In genomic region chr3:184229424-184230080, GRCh38 we compare ENCODE assay signal across 8 cellular contexts. TPM values are rescaled to one million over a fixed set of nuclear protein-coding genes. Genes with fewer than 3 reads are reported as not detected.
DNase-seq lines count a peak whose midpoint lies in the region; ATAC-seq and TF ChIP-seq lines count a peak whose summit lies in the region.

TSS of gene VWA5B2 (plus strand) at chr3:184229585. CDS start at chr3:184230529, 944 bp downstream.

- H3K79me2 ChIP-seq in SK-N-SH (ENCODE audit: insufficient read depth) (no peaks in the 10 kb centered on the region), hepatocyte (no peaks in the 10 kb centered on the region)

- H3K36me3 Mint-ChIP-seq in activated naive CD8-positive, alpha-beta T cell treated with anti-CD3 and anti-CD28 coated beads, Interleukin-2, amount 10 ng/mL, durations not matched to agents 7 days and 5 days, result no peaks in the 10 kb centered on the region

- H3K27ac ChIP-seq in SK-N-SH (ENCODE audit: low read depth in 2 of 2, low read length in 1 of 2) (no peak within 1 kb of the TSS), hepatocyte (no peak within 1 kb of the TSS), sigmoid colon (no peak within 1 kb of the TSS)

- H3K27me3 ChIP-seq in SK-N-SH (ENCODE audit: insufficient read depth) (peaks cover 27% of the 10 kb centered on the region), hepatocyte (peaks cover 62% of the 10 kb centered on the region), sigmoid colon (peaks cover 33 to 88% (median 57%) of the 10 kb centered on the region in 3 donors)

- TF ChIP-seq POLR2A in sigmoid colon (IDR thresholded peaks at IDR 0.05), result no peak

- H3F3A ChIP-seq in SK-N-SH (replicated peaks; ENCODE audit: insufficient read depth), result no peaks in the 10 kb centered on the region

- DNase-seq in DMS114 treated with DMSO at 0.1 percent for 48 hours (lab: John Stamatoyannopoulos, UW; ENCODE audit: unreplicated experiment) (peak; percentile 37), LNCaP clone FGC (ENCODE audit: low read depth) (no peak), SK-N-SH (peak; percentile 99), hepatocyte (ENCODE audit: low spot score) (peak; percentile 89), sigmoid colon (no peak)
- DNase-seq in activated naive CD8-positive, alpha-beta T cell treated with anti-CD3 and anti-CD28 coated beads, Interleukin-2, amount 10 ng/mL, durations not matched to agents 7 days and 5 days, result peak; percentile 80

- ATAC-seq in GM21619 (IDR thresholded peaks at IDR 0.05; ENCODE audit: unreplicated experiment), result peak; percentile 68
- ATAC-seq in activated naive CD8-positive, alpha-beta T cell treated with anti-CD3 and anti-CD28 coated beads, Interleukin-2, amount 10 ng/mL, durations not matched to agents 7 days and 5 days (ENCODE audit: low read depth), result peak; percentile 95
- no peak for ATAC-seq in GM19395 (IDR thresholded peaks at IDR 0.05; ENCODE audit: unreplicated experiment)

- peaks cover 2% of the 10 kb centered on the region for H3K4me1 Mint-ChIP-seq in activated naive CD8-positive, alpha-beta T cell treated with anti-CD3 and anti-CD28 coated beads, Interleukin-2, amount 10 ng/mL, durations not matched to agents 7 days and 5 days

- H3K4me3 ChIP-seq in LNCaP clone FGC (ENCODE audit: low read depth, low read length), result peak within 1 kb of the TSS; percentile 39
- H3K4me3 ChIP-seq in SK-N-SH (ENCODE audit: low read depth in 2 of 2, low read length in 1 of 2), result peak within 1 kb of the TSS; percentile 50 to 64
- peak within 1 kb of the TSS; percentile 61 for H3K4me3 ChIP-seq in hepatocyte
- H3K4me3 ChIP-seq in sigmoid colon, result peak within 1 kb of the TSS; percentile 17 to 53 (median 44)

- no peaks in the 10 kb centered on the region for H3K9me3 Mint-ChIP-seq in activated naive CD8-positive, alpha-beta T cell treated with anti-CD3 and anti-CD28 coated beads, Interleukin-2, amount 10 ng/mL, durations not matched to agents 7 days and 5 days

- H3K4me1 ChIP-seq in SK-N-SH (ENCODE audit: control insufficient read depth in 1 of 2, insufficient read depth in 2 of 2, low read depth in 1 of 2, low read length in 1 of 2) (peaks cover 0 to 26% of the 10 kb centered on the region in 2 experiments; a peak in 2 of 4 replicates), hepatocyte (ENCODE audit: insufficient read depth) (peaks cover 12% of the 10 kb centered on the region), sigmoid colon (peaks cover 0 to 25% (median 24%) of the 10 kb centered on the region in 4 donors)

- TF ChIP-seq RAD21 in SK-N-SH (IDR thresholded peaks at IDR 0.05; ENCODE audit: low read length), result 0 out of 2 replicates have a peak, but pooled peaks have one; percentile 16

- TF ChIP-seq EP300 in SK-N-SH (IDR thresholded peaks at IDR 0.05; ENCODE audit: borderline replicate concordance in 1 of 2, low read depth in 1 of 2, low read length in 1 of 2), result no peak
- no peak for TF ChIP-seq EP300 in sigmoid colon (IDR thresholded peaks at IDR 0.05)

- H3K4me3 Mint-ChIP-seq in activated naive CD8-positive, alpha-beta T cell treated with anti-CD3 and anti-CD28 coated beads, Interleukin-2, amount 10 ng/mL, durations not matched to agents 7 days and 5 days, result peak within 1 kb of the TSS; percentile 66

- intact Hi-C loops in sigmoid colon (cut with DNase I), result no loop called here

- H3K4me2 ChIP-seq in SK-N-SH (peak within 1 kb of the TSS; percentile 95), hepatocyte (peak within 1 kb of the TSS; percentile 99)

- CTCF ChIA-PET in SK-N-SH (lab: Yijun Ruan, JAX), result interaction anchor here (0.6 to 5.9 kb wide), 13 partner anchors 8 to 334 kb away, joined by 3 to 61 read pairs (median 8); partner anchors contain the start of genes ALG3, CAMK2N2 and EEF1AKMT4

- no peaks in the 10 kb centered on the region for H4K20me1 ChIP-seq in SK-N-SH (ENCODE audit: insufficient read depth)
- no peaks in the 10 kb centered on the region for H4K20me1 ChIP-seq in hepatocyte (ENCODE audit: insufficient read depth, poor library complexity, severe bottlenecking)

- H3K36me3 ChIP-seq in SK-N-SH (replicated peaks in 1 of 2; ENCODE audit: control insufficient read depth in 1 of 2, insufficient read depth in 2 of 2, low read length in 1 of 2), result no peaks in the 10 kb centered on the region
- H3K36me3 ChIP-seq in hepatocyte (replicated peaks; ENCODE audit: insufficient read depth, low read depth), result no peaks in the 10 kb centered on the region
- no peaks in the 10 kb centered on the region for H3K36me3 ChIP-seq in sigmoid colon

- no peak for TF ChIP-seq CTCF in LNCaP clone FGC (IDR thresholded peaks at IDR 0.05; ENCODE audit: control insufficient read depth, extremely low read depth, insufficient read depth)
- TF ChIP-seq CTCF in SK-N-SH (IDR thresholded peaks at IDR 0.05), result peak; percentile 21; the same call in 1 of the 2 replicates
- peak; percentile 3 for TF ChIP-seq CTCF in hepatocyte (IDR thresholded peaks at IDR 0.05; ENCODE audit: poor library complexity)
- TF ChIP-seq CTCF in sigmoid colon (IDR thresholded peaks at IDR 0.05), result peak in 1 of 4 experiments; percentile 9

- peaks cover 54% of the 10 kb centered on the region for H3K27me3 Mint-ChIP-seq in activated naive CD8-positive, alpha-beta T cell treated with anti-CD3 and anti-CD28 coated beads, Interleukin-2, amount 10 ng/mL, durations not matched to agents 7 days and 5 days

- H3K9ac ChIP-seq in SK-N-SH, result no peak within 1 kb of the TSS

- H3K9me2 ChIP-seq in SK-N-SH (no peaks in the 10 kb centered on the region), hepatocyte (replicated peaks; ENCODE audit: insufficient read depth) (no peaks in the 10 kb centered on the region)

- peak within 1 kb of the TSS; percentile 76 for H2AFZ ChIP-seq in SK-N-SH (ENCODE audit: low read depth)
- peak within 1 kb of the TSS; percentile 66 for H2AFZ ChIP-seq in hepatocyte

- 2% methylated on average over 17 of the region's 64 CpGs for WGBS in SK-N-SH (ENCODE audit: low lambda C conversion rate)
- WGBS in hepatocyte (ENCODE audit: low lambda C conversion rate, missing lambda C conversion rate), result 5% methylated on average over 39 of the region's 64 CpGs
- 1% methylated on average over 64 of the region's 64 CpGs for WGBS in sigmoid colon, 2 donors

- H3K9me3 ChIP-seq in SK-N-SH, result no peaks in the 10 kb centered on the region
- no peaks in the 10 kb centered on the region for H3K9me3 ChIP-seq in hepatocyte (ENCODE audit: low read depth)
- H3K9me3 ChIP-seq in sigmoid colon, result no peaks in the 10 kb centered on the region

- H3K27ac Mint-ChIP-seq in activated naive CD8-positive, alpha-beta T cell treated with anti-CD3 and anti-CD28 coated beads, Interleukin-2, amount 10 ng/mL, durations not matched to agents 7 days and 5 days, result no peak within 1 kb of the TSS

- POLR2A ChIA-PET in SK-N-SH (lab: Yijun Ruan, JAX), result interaction anchor here (0.6 to 2.1 kb wide), 4 partner anchors 12 to 345 kb away, joined by 3 to 6 read pairs (median 3); no protein-coding TSS in a partner anchor
- POLR2A ChIA-PET in activated naive CD8-positive, alpha-beta T cell treated with anti-CD3 and anti-CD28 coated beads, Interleukin-2, amount 10 ng/mL, durations not matched to agents 7 days and 5 days (lab: Charles Lee), result no interaction called here

TF ChIP-seq in SK-N-SH, 30 proteins besides CTCF, POLR2A, EP300 and RAD21 (continues in another document):
- TF ChIP-seq RFX5 (IDR thresholded peaks at IDR 0.05; ENCODE audit: low read length), result no peak
- no peak for TF ChIP-seq MEF2A (IDR thresholded peaks at IDR 0.05; ENCODE audit: borderline replicate concordance, low read depth)
- TF ChIP-seq ELF1 (IDR thresholded peaks at IDR 0.05), result no peak
- TF ChIP-seq, protein P1, sequence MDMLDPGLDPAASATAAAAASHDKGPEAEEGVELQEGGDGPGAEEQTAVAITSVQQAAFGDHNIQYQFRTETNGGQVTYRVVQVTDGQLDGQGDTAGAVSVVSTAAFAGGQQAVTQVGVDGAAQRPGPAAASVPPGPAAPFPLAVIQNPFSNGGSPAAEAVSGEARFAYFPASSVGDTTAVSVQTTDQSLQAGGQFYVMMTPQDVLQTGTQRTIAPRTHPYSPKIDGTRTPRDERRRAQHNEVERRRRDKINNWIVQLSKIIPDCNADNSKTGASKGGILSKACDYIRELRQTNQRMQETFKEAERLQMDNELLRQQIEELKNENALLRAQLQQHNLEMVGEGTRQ (IDR thresholded peaks at IDR 0.05; ENCODE audit: borderline replicate concordance, low read depth, low read length), result no peak
- no peak for TF ChIP-seq JUND (IDR thresholded peaks at IDR 0.05)
- no peak for TF ChIP-seq SIN3A (IDR thresholded peaks at IDR 0.05; ENCODE audit: borderline replicate concordance, low read depth, low read length)
- TF ChIP-seq CHD2 (IDR thresholded peaks at IDR 0.05; ENCODE audit: low read length, partially characterized antibody), result peak; percentile 4
- TF ChIP-seq RCOR1 (IDR thresholded peaks at IDR 0.05; ENCODE audit: low read length), result no peak
- TF ChIP-seq FOXJ3 (CRISPR knock-in tag; IDR thresholded peaks at IDR 0.05), result no peak
- TF ChIP-seq TCF12 (IDR thresholded peaks at IDR 0.05), result no peak
- TF ChIP-seq MXI1 (IDR thresholded peaks at IDR 0.05; ENCODE audit: low read depth, low read length), result peak; percentile 52; the same call in 1 of the 2 replicates
- no peak for TF ChIP-seq YY1 (IDR thresholded peaks at IDR 0.05; ENCODE audit: low read depth)
- TF ChIP-seq TEAD4 (IDR thresholded peaks at IDR 0.05; ENCODE audit: borderline replicate concordance, insufficient read depth), result no peak
- no peak; the same call in 1 of the 2 replicates for TF ChIP-seq SMC3 (IDR thresholded peaks at IDR 0.05; ENCODE audit: low read depth, low read length)
- TF ChIP-seq USF1 (IDR thresholded peaks at IDR 0.05; ENCODE audit: borderline replicate concordance, low read depth), result no peak
- TF ChIP-seq EZH2phosphoT487 (IDR thresholded peaks at IDR 0.05; ENCODE audit: borderline replicate concordance, low read depth), result peak; percentile 55; the same call in 1 of the 2 replicates
- no peak for TF ChIP-seq POLR2AphosphoS5 (IDR thresholded peaks at IDR 0.05; ENCODE audit: low read depth, low read length)

RNA-seq across cellular contexts. Expression of gene VWA5B2, which starts in this region (rescaled TPM):
- polyA plus RNA-seq in SK-N-SH (2012; rRNA removed) (0.08 and 0.19 TPM in 2 replicates), hepatocyte (1.0 and 1.5 TPM in 2 replicates), sigmoid colon (1 to 10 TPM in 1 of 3 donors, under 1 TPM in 2; 0.23 to 1.0 (median 0.60) TPM)
- polyA plus RNA-seq in SK-N-SH (2012; cell fraction: cytosol; rRNA removed), result 0.05 and 0.20 TPM in 2 replicates
- polyA plus RNA-seq in SK-N-SH (2012; cell fraction: nucleus; rRNA removed), result 0.98 and 1.8 TPM in 2 replicates
- total RNA-seq in activated naive CD8-positive, alpha-beta T cell treated with anti-CD3 and anti-CD28 coated beads, Interleukin-2, amount 10 ng/mL, durations not matched to agents 7 days and 5 days, result under 1 TPM in 1 of 2 experiments, not detected in 1; 0.25 TPM
- total RNA-seq in hepatocyte (0.40 and 3.2 TPM in 2 replicates), sigmoid colon (under 1 TPM in 2 of 4 donors, not detected in 2; 0.36 to 0.83 TPM)

Comparison
In these comparisons a context has a peak if more than half of its experiments do, and no peak if none do; other contexts are left out.
1. Peak in DNase-seq and ATAC-seq in activated naive CD8-positive, alpha-beta T cell treated with anti-CD3 and anti-CD28 coated beads, Interleukin-2, amount 10 ng/mL, durations not matched to agents 7 days and 5 days; RNA of the gene not detected or under 1 TPM.
2. DNase-seq: peak in DMS114 treated with DMSO at 0.1 percent for 48 hours (single experiment), SK-N-SH (single experiment) and hepatocyte (single experiment); none in LNCaP clone FGC (single experiment) and sigmoid colon (single experiment).
3. Peak in every context shown above with its lines, with median percentiles within 50 percentile points of each other: H3K4me3 ChIP-seq.